In the genomic region with DNA sequence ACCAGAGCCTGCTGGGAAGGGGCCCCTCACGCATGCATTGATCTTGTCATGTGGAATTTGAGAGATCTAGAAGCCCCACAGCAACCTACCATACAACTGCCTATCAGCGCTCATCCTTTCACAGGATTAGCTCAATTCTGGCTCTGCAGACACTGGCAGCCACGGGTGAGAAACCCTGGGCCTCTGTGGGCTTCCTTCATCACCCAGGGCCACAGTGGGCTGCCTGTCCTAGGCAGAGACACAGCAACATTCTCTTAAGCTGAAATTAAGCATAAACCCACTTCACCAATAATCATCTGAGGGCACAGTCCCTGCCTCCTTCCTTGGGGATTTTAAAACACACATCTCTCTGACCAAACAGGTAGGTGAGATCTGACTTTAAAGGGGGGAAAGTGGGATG, we compare ENCODE assay signal across 32 cellular contexts. TPM values are rescaled to one million over a fixed set of nuclear protein-coding genes. Genes with fewer than 3 reads are reported as not detected.
"Had no signal": no experiment of that assay in that cellular context is flagged by ENCODE, and none has a peak within 500 bp of the region (broad histone marks: within the 10 kb centered on the region; RNA-seq: fewer than 3 reads in every experiment).

No MANE protein-coding gene starts in this region.

- H3K36me3 Mint-ChIP-seq: stimulated activated effector memory CD8-positive, alpha-beta T cell treated with anti-CD3 and anti-CD28 coated beads, Interleukin-12 subunit alpha, Interleukin-12 subunit beta, amount 100 ng/mL, for 72 hours; stimulated activated memory B cell treated with anti-CD40 and anti-IgM and Interleukin-4, amounts not matched to agents 10 μg/mL and 1 μg/mL and 100 μg/mL, for 72 hours; stimulated activated naive B cell treated with anti-CD40 and anti-IgM and Interleukin-4, amounts not matched to agents 10 μg/mL and 1 μg/mL and 100 μg/mL, for 72 hours; type B pancreatic cell had no signal

- H3K27ac ChIP-seq: stomach, suprapubic skin, testis, thoracic aorta, thyroid gland, tibial artery, tibial nerve, transverse colon, upper lobe of left lung, upper lobe of right lung, uterus, vagina had no signal

- H3K4me1 ChIP-seq: stomach, suprapubic skin, testis, tibial artery, tibial nerve, transverse colon, upper lobe of left lung, upper lobe of right lung, uterus, vagina had no signal

- H3K27me3 ChIP-seq: testis, thyroid gland, tibial nerve, transverse colon, upper lobe of left lung, upper lobe of right lung, uterus, vagina had no signal

- H3K9me3 Mint-ChIP-seq: stimulated activated effector memory CD8-positive, alpha-beta T cell treated with anti-CD3 and anti-CD28 coated beads, Interleukin-12 subunit alpha, Interleukin-12 subunit beta, amount 100 ng/mL, for 72 hours; stimulated activated naive B cell treated with anti-CD40 and anti-IgM and Interleukin-4, amounts not matched to agents 10 μg/mL and 1 μg/mL and 100 μg/mL, for 72 hours; stimulated activated naive CD8-positive, alpha-beta T cell treated with anti-CD3 and anti-CD28 coated beads, Interleukin-15, amount 100 ng/mL, for 72 hours; stimulated activated naive CD8-positive, alpha-beta T cell treated with anti-CD3 and anti-CD28 coated beads, Interleukin-15, Interleukin-2, amounts not matched to agents 100 ng/mL and 50 ng/mL, for 24 hours; type B pancreatic cell had no signal

- H3K36me3 ChIP-seq: stomach, suprapubic skin, thoracic aorta, thyroid gland, tibial artery, tibial nerve, transverse colon, upper lobe of left lung, upper lobe of right lung, uterus, vagina had no signal

- H3K4me3 Mint-ChIP-seq: stimulated activated effector memory CD8-positive, alpha-beta T cell treated with anti-CD3 and anti-CD28 coated beads, Interleukin-12 subunit alpha, Interleukin-12 subunit beta, amount 100 ng/mL, for 72 hours; stimulated activated memory B cell treated with anti-CD40 and anti-IgM and Interleukin-4, amounts not matched to agents 10 μg/mL and 1 μg/mL and 100 μg/mL, for 72 hours; stimulated activated naive B cell treated with anti-CD40 and anti-IgM and Interleukin-4, amounts not matched to agents 10 μg/mL and 1 μg/mL and 100 μg/mL, for 72 hours; stimulated activated naive CD8-positive, alpha-beta T cell treated with anti-CD3 and anti-CD28 coated beads, Interleukin-15, amount 100 ng/mL, for 72 hours; stimulated activated naive CD8-positive, alpha-beta T cell treated with anti-CD3 and anti-CD28 coated beads, Interleukin-15, Interleukin-2, amounts not matched to agents 100 ng/mL and 50 ng/mL, for 24 hours; type B pancreatic cell had no signal

- H3K27me3 Mint-ChIP-seq: stimulated activated memory B cell treated with anti-CD40 and anti-IgM and Interleukin-4, amounts not matched to agents 10 μg/mL and 1 μg/mL and 100 μg/mL, for 72 hours; stimulated activated naive CD8-positive, alpha-beta T cell treated with anti-CD3 and anti-CD28 coated beads, Interleukin-15, amount 100 ng/mL, for 72 hours; stimulated activated naive CD8-positive, alpha-beta T cell treated with anti-CD3 and anti-CD28 coated beads, Interleukin-15, Interleukin-2, amounts not matched to agents 100 ng/mL and 50 ng/mL, for 24 hours had no signal

- H3K4me3 ChIP-seq: stomach, suprapubic skin, testis, thoracic aorta, thyroid gland, tibial artery, tibial nerve, transverse colon, upper lobe of left lung, upper lobe of right lung, uterus, vagina had no signal

- DNase-seq: stimulated activated CD4-positive, alpha-beta T cell treated with anti-CD3 and anti-CD28 coated beads, Interleukin-2, amount 100 ng/mL, for 48 hours; stimulated activated CD4-positive, alpha-beta T cell treated with anti-CD3 and anti-CD28 coated beads, Interleukin-4, amount 100 ng/mL, for 1 hour; stimulated activated CD4-positive, alpha-beta T cell treated with anti-CD3 and anti-CD28 coated beads, Interleukin-4, amount 100 ng/mL, for 24 hours; stimulated activated CD4-positive, alpha-beta T cell treated with anti-CD3 and anti-CD28 coated beads, Interleukin-4, amount 100 ng/mL, for 4 hours; stimulated activated CD8-positive, alpha-beta memory T cell treated with anti-CD3 and anti-CD28 coated beads, Interleukin-4, amount 100 ng/mL, for 48 hours; stimulated activated naive B cell treated with anti-CD40 and anti-IgM and Interleukin-4, amounts not matched to agents 10 μg/mL and 1 μg/mL and 100 μg/mL, for 72 hours; stimulated activated naive CD4-positive, alpha-beta T cell; stimulated activated naive CD4-positive, alpha-beta T cell treated with Interleukin-2 at 50 U/mL for 16 hours; stimulated activated naive CD8-positive, alpha-beta T cell treated with anti-CD3 and anti-CD28 coated beads, Interleukin-15, amount 100 ng/mL, for 72 hours; stimulated activated naive CD8-positive, alpha-beta T cell treated with anti-CD3 and anti-CD28 coated beads, Interleukin-15, Interleukin-2, amounts not matched to agents 100 U/mL and 50 U/mL, for 24 hours; stomach; substantia nigra; testis; thyroid gland; tibial artery; transverse colon; trophoblast cell; upper lobe of left lung; upper lobe of right lung; uterus had no signal

- ATAC-seq: stimulated activated effector memory CD8-positive, alpha-beta T cell treated with anti-CD3 and anti-CD28 coated beads, Interleukin-12 subunit alpha, Interleukin-12 subunit beta, amount 100 ng/mL, for 72 hours; stimulated activated memory B cell treated with anti-CD40 and anti-IgM and Interleukin-4, amounts not matched to agents 10 μg/mL and 1 μg/mL and 100 μg/mL, for 72 hours; stimulated activated naive B cell treated with anti-CD40 and anti-IgM and Interleukin-4, amounts not matched to agents 10 μg/mL and 1 μg/mL and 100 μg/mL, for 72 hours; stimulated activated naive CD8-positive, alpha-beta T cell treated with anti-CD3 and anti-CD28 coated beads, Interleukin-15, amount 100 ng/mL, for 72 hours; stimulated activated naive CD8-positive, alpha-beta T cell treated with anti-CD3 and anti-CD28 coated beads, Interleukin-15, Interleukin-2, amounts not matched to agents 100 U/mL and 50 U/mL, for 24 hours; upper lobe of right lung had no signal

- H3K9me3 ChIP-seq: stomach, suprapubic skin, testis, thoracic aorta, thyroid gland, tibial artery, tibial nerve, transverse colon, upper lobe of left lung, upper lobe of right lung, uterus, vagina had no signal

- H3K27ac Mint-ChIP-seq: stimulated activated effector memory CD8-positive, alpha-beta T cell treated with anti-CD3 and anti-CD28 coated beads, Interleukin-12 subunit alpha, Interleukin-12 subunit beta, amount 100 ng/mL, for 72 hours; stimulated activated memory B cell treated with anti-CD40 and anti-IgM and Interleukin-4, amounts not matched to agents 10 μg/mL and 1 μg/mL and 100 μg/mL, for 72 hours; stimulated activated naive B cell treated with anti-CD40 and anti-IgM and Interleukin-4, amounts not matched to agents 10 μg/mL and 1 μg/mL and 100 μg/mL, for 72 hours; stimulated activated naive CD8-positive, alpha-beta T cell treated with anti-CD3 and anti-CD28 coated beads, Interleukin-15, amount 100 ng/mL, for 72 hours; stimulated activated naive CD8-positive, alpha-beta T cell treated with anti-CD3 and anti-CD28 coated beads, Interleukin-15, Interleukin-2, amounts not matched to agents 100 ng/mL and 50 ng/mL, for 24 hours; type B pancreatic cell had no signal

RNA-seq across cellular contexts. Expression of a gene that starts 3.3 kb away (rescaled TPM):
- total RNA-seq: subcutaneous adipose tissue, suprapubic skin, temporal lobe, testis, thyroid gland, transverse colon, upper lobe of right lung, ureter, urinary bladder, uterus, vagina had no signal

RNA-seq across cellular contexts. Expression of a gene that starts 18.2 kb away (rescaled TPM):
- total RNA-seq: subcutaneous adipose tissue, suprapubic skin, temporal lobe, testis, transverse colon, upper lobe of right lung, ureter, urinary bladder, vagina had no signal
